In the genomic region with DNA sequence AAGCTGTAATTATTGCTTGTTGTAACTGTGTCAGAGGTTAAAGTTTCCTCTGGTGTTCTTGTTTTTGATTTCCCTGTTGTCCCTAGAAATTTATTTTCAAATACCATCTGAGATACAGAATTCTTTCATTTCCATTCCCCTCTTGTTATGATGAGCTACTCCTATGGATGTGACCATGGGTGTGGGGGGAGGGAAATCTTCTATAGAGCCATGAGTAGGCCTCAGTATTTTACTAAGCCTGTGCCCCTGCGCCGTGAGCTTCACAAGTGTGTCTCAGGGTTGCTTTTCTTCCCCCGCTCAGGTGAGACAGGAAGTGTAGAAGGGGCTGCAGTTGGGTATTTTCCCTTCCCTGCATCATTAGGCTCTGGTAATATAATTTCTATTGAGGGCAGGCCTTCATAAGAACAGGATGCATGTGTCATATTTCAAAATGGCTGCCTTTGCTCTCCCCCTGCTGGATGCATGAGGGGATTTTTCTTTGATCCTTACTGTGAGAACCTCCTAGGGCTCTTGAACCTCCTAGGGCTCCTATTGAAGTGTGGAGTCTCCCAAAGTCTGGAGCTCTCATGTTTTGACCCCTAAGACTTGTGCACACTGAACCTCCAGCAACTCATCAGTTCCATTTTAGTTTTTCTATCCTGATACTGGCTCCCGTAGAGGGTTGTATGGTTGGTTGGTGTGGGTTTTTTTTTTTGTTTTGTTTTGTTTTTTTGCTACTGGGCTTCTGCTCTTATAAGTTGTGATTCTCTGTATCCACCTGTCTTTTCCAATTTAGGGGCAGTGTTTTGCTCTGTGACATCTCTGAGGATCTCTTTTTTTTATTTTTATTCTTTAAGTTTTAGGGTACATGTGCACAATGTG, we compare ENCODE assay signal across 9 cellular contexts.
DNase-seq lines count a peak whose midpoint lies in the region; ATAC-seq lines count a peak whose summit lies in the region.
"Had no signal": no experiment of that assay in that cellular context is flagged by ENCODE, and none has a peak within 500 bp of the region (broad histone marks: within the 10 kb centered on the region; RNA-seq: fewer than 3 reads in every experiment).

No MANE protein-coding gene starts in this region.

- no peak overlapping the region for H3K4me3 Mint-ChIP-seq in stimulated activated naive B cell treated with anti-CD40 and anti-IgM and Interleukin-4, amounts not matched to agents 10 μg/mL and 1 μg/mL and 100 μg/mL, for 72 hours
- H3K4me3 Mint-ChIP-seq in stimulated activated effector memory CD8-positive, alpha-beta T cell treated with anti-CD3 and anti-CD28 coated beads, Interleukin-12 subunit alpha, Interleukin-12 subunit beta, amount 100 ng/mL, for 72 hours, result no peak overlapping the region
- H3K4me3 Mint-ChIP-seq: CD4-positive, CD25-positive, alpha-beta regulatory T cell had no signal

- H3K27me3 ChIP-seq in SJCRH30, result no peaks in the 10 kb centered on the region

- ATAC-seq in HG03095 (IDR thresholded peaks at IDR 0.05; ENCODE audit: unreplicated experiment) (peak; percentile 76), left cardiac atrium (peak; percentile 44 to 46), HG02970 (IDR thresholded peaks at IDR 0.05; ENCODE audit: low FRiP score, unreplicated experiment) (no peak)
- peak in 1 of 2 donors; percentile 65 for ATAC-seq in stimulated activated naive B cell treated with anti-CD40 and anti-IgM and Interleukin-4, amounts not matched to agents 10 μg/mL and 1 μg/mL and 100 μg/mL, for 72 hours (replicated peaks)
- no peak for ATAC-seq in stimulated activated effector memory CD8-positive, alpha-beta T cell treated with anti-CD3 and anti-CD28 coated beads, Interleukin-12 subunit alpha, Interleukin-12 subunit beta, amount 100 ng/mL, for 72 hours

- H3K36me3 Mint-ChIP-seq in stimulated activated naive B cell treated with anti-CD40 and anti-IgM and Interleukin-4, amounts not matched to agents 10 μg/mL and 1 μg/mL and 100 μg/mL, for 72 hours, result no peaks in the 10 kb centered on the region
- no peaks in the 10 kb centered on the region for H3K36me3 Mint-ChIP-seq in stimulated activated effector memory CD8-positive, alpha-beta T cell treated with anti-CD3 and anti-CD28 coated beads, Interleukin-12 subunit alpha, Interleukin-12 subunit beta, amount 100 ng/mL, for 72 hours
- H3K36me3 Mint-ChIP-seq: CD4-positive, CD25-positive, alpha-beta regulatory T cell had no signal

- no peaks in the 10 kb centered on the region for H3K27me3 Mint-ChIP-seq in stimulated activated naive B cell treated with anti-CD40 and anti-IgM and Interleukin-4, amounts not matched to agents 10 μg/mL and 1 μg/mL and 100 μg/mL, for 72 hours
- H3K27me3 Mint-ChIP-seq: CD4-positive, CD25-positive, alpha-beta regulatory T cell had no signal

- H3K9me3 ChIP-seq in SJCRH30 (replicated peaks), result no peaks in the 10 kb centered on the region

- no peaks in the 10 kb centered on the region for H3K4me1 ChIP-seq in SJCRH30

- H3K27ac ChIP-seq in SJCRH30, result no peak overlapping the region

- intact Hi-C loops in left cardiac atrium (cut with DNase I), result loop anchor here in 1 of 2 donors (2.0 to 10.0 kb wide), 3 partner anchors 51 to 284 kb away; no protein-coding TSS in a partner anchor

- DNase-seq in NCI-H2107 treated with DMSO at 0.1 percent for 48 hours (lab: John Stamatoyannopoulos, UW; ENCODE audit: unreplicated experiment), result peak; percentile 11
- no peak for DNase-seq in NCI-H2107 (lab: John Stamatoyannopoulos, UW)
- DNase-seq in SJCRH30, result peak; percentile 10 to 57
- peak; percentile 53 for DNase-seq in left cardiac atrium
- peak; percentile 1 for DNase-seq in stimulated activated naive B cell treated with anti-CD40 and anti-IgM and Interleukin-4, amounts not matched to agents 10 μg/mL and 1 μg/mL and 100 μg/mL, for 72 hours
- DNase-seq in stimulated activated effector memory CD8-positive, alpha-beta T cell treated with anti-CD3 and anti-CD28 coated beads, Interleukin-12 subunit alpha, Interleukin-12 subunit beta, amount 100 ng/mL, for 72 hours (ENCODE audit: low spot score in 2 of 2), result no peak
- DNase-seq: CD4-positive, CD25-positive, alpha-beta regulatory T cell had no signal

- H3K4me1 Mint-ChIP-seq in stimulated activated naive B cell treated with anti-CD40 and anti-IgM and Interleukin-4, amounts not matched to agents 10 μg/mL and 1 μg/mL and 100 μg/mL, for 72 hours, result no peaks in the 10 kb centered on the region
- no peaks in the 10 kb centered on the region for H3K4me1 Mint-ChIP-seq in stimulated activated effector memory CD8-positive, alpha-beta T cell treated with anti-CD3 and anti-CD28 coated beads, Interleukin-12 subunit alpha, Interleukin-12 subunit beta, amount 100 ng/mL, for 72 hours
- H3K4me1 Mint-ChIP-seq: CD4-positive, CD25-positive, alpha-beta regulatory T cell had no signal

- H3K27ac Mint-ChIP-seq in stimulated activated naive B cell treated with anti-CD40 and anti-IgM and Interleukin-4, amounts not matched to agents 10 μg/mL and 1 μg/mL and 100 μg/mL, for 72 hours, result no peak overlapping the region
- no peak overlapping the region for H3K27ac Mint-ChIP-seq in stimulated activated effector memory CD8-positive, alpha-beta T cell treated with anti-CD3 and anti-CD28 coated beads, Interleukin-12 subunit alpha, Interleukin-12 subunit beta, amount 100 ng/mL, for 72 hours
- H3K27ac Mint-ChIP-seq: CD4-positive, CD25-positive, alpha-beta regulatory T cell had no signal

- H3K36me3 ChIP-seq in SJCRH30, result no peaks in the 10 kb centered on the region

- H3K9me3 Mint-ChIP-seq in stimulated activated naive B cell treated with anti-CD40 and anti-IgM and Interleukin-4, amounts not matched to agents 10 μg/mL and 1 μg/mL and 100 μg/mL, for 72 hours, result peaks cover 0 to 5% of the 10 kb centered on the region in 2 donors
- H3K9me3 Mint-ChIP-seq in stimulated activated effector memory CD8-positive, alpha-beta T cell treated with anti-CD3 and anti-CD28 coated beads, Interleukin-12 subunit alpha, Interleukin-12 subunit beta, amount 100 ng/mL, for 72 hours, result peaks cover 7% of the 10 kb centered on the region

- no peak overlapping the region for H3K4me3 ChIP-seq in SJCRH30

Comparison
In these comparisons a context has a peak if more than half of its experiments do, and no peak if none do; other contexts are left out.
1. DNase-seq: peak in NCI-H2107 treated with DMSO at 0.1 percent for 48 hours (single experiment), SJCRH30 (2 of 2), left cardiac atrium (single experiment) and stimulated activated naive B cell treated with anti-CD40 and anti-IgM and Interleukin-4, amounts not matched to agents 10 μg/mL and 1 μg/mL and 100 μg/mL, for 72 hours (single experiment); none in NCI-H2107 (single experiment) and stimulated activated effector memory CD8-positive, alpha-beta T cell treated with anti-CD3 and anti-CD28 coated beads, Interleukin-12 subunit alpha, Interleukin-12 subunit beta, amount 100 ng/mL, for 72 hours (0 of 2).
2. ATAC-seq: peak in HG03095 (single experiment) and left cardiac atrium (2 of 2); none in stimulated activated effector memory CD8-positive, alpha-beta T cell treated with anti-CD3 and anti-CD28 coated beads, Interleukin-12 subunit alpha, Interleukin-12 subunit beta, amount 100 ng/mL, for 72 hours (single experiment) and HG02970 (single experiment).